8 cellular contexts compared by ENCODE assay signal in the genomic region with DNA sequence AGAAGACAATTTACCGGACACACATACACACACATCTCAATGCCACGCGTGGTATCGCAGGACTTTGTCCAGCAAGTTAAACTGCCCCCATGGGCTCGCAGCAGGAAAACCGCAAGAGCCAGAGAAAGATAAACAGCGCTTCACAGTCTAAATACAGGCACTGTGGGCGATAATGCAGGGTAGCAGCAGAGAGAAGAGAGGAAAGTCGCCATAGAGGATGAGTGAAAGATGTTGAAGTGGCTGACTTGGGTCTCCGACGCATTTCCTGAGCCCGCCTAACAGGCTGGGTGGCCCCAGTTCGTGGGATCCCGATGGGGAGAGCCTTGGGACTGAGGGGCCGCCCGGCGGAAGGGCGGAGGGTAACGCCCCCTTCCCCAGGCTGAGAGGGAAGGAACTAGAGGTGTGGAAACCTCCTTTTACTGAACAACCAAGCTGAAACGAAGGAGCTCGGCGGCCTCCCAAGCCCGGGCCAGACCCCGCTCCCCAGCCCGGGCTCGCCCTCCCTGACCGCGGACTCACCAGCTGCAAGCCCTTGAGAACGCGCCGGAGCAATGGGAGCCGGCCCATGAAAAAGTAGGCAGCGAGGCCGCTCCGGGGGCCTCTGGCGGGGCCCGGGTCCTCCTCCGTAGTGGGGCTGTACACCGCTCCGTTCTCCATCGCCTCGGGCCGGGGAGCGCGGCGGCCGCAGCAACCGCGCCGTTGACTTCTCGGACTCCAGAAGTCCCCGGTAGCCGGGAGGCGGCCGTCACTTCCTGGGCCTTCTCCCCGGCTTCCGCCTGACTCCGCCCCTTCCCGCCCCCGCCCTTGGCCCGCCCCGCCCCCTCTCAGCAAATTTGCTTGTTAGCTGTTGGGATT. TPM values are rescaled to one million over a fixed set of nuclear protein-coding genes. Genes with fewer than 3 reads are reported as not detected.
A peak's percentile ranks its signal among the peaks of the same experiment; 100 is the strongest.
DNase-seq lines count a peak whose midpoint lies in the region; ATAC-seq and TF ChIP-seq lines count a peak whose summit lies in the region.

A gene with protein sequence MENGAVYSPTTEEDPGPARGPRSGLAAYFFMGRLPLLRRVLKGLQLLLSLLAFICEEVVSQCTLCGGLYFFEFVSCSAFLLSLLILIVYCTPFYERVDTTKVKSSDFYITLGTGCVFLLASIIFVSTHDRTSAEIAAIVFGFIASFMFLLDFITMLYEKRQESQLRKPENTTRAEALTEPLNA (minus strand): TSS at position 764 of the 855 bp plus-strand sequence. CDS start 107 bp downstream, at position 657.

- TF ChIP-seq EP300 in neural cell (conservative IDR thresholded peaks at IDR 0.05; ENCODE audit: poor library complexity, severe bottlenecking) = no peak

- peaks cover 44% of the 10 kb centered on the region for H3K4me1 Mint-ChIP-seq in stimulated activated naive CD8-positive, alpha-beta T cell treated with anti-CD3 and anti-CD28 coated beads, Interleukin-15, Interleukin-2, amounts not matched to agents 100 ng/mL and 50 ng/mL, for 24 hours (ENCODE audit: low read depth)

- no peaks in the 10 kb centered on the region for H3K27me3 ChIP-seq in neural cell (ENCODE audit: insufficient read depth, low read depth, low read length)

- peak within 1 kb of the TSS; percentile 74 for H3K9ac ChIP-seq in neural cell (ENCODE audit: low read length)

- no peaks in the 10 kb centered on the region for H3K27me3 Mint-ChIP-seq in stimulated activated naive CD8-positive, alpha-beta T cell treated with anti-CD3 and anti-CD28 coated beads, Interleukin-15, Interleukin-2, amounts not matched to agents 100 ng/mL and 50 ng/mL, for 24 hours

- no peaks in the 10 kb centered on the region for H3K36me3 ChIP-seq in neural cell (ENCODE audit: insufficient read depth, low read length)

- DNase-seq in DMS79 (lab: John Stamatoyannopoulos, UW) = peak; percentile 14
- DNase-seq in HuH-7 (ENCODE audit: low spot score) = peak; percentile 99
- peak; percentile 59 to 83 for DNase-seq in SHP77 (lab: John Stamatoyannopoulos, UW)
- DNase-seq in activated effector memory CD4-positive, alpha-beta T cell treated with anti-CD3 and anti-CD28 coated beads, Interleukin-2, amount 50 U/mL, for 16 hours = peak; percentile 91
- DNase-seq in fibroblast of the conjunctiva (ENCODE audit: low read depth) = peak; percentile 65

- H3K9me3 Mint-ChIP-seq in stimulated activated naive CD8-positive, alpha-beta T cell treated with anti-CD3 and anti-CD28 coated beads, Interleukin-15, Interleukin-2, amounts not matched to agents 100 ng/mL and 50 ng/mL, for 24 hours = no peaks in the 10 kb centered on the region

- H4K20me1 ChIP-seq in neural cell (ENCODE audit: insufficient read depth) = no peaks in the 10 kb centered on the region

- peaks cover 14% of the 10 kb centered on the region for H3K36me3 Mint-ChIP-seq in stimulated activated naive CD8-positive, alpha-beta T cell treated with anti-CD3 and anti-CD28 coated beads, Interleukin-15, Interleukin-2, amounts not matched to agents 100 ng/mL and 50 ng/mL, for 24 hours (ENCODE audit: low read depth)

- peaks cover 18% of the 10 kb centered on the region for H3K79me2 ChIP-seq in neural cell (replicated peaks; ENCODE audit: insufficient read depth, low read length)

- no peaks in the 10 kb centered on the region for H3F3A ChIP-seq in neural cell (ENCODE audit: insufficient read depth, low read length, poor library complexity, severe bottlenecking)

- H3K4me3 Mint-ChIP-seq in stimulated activated naive CD8-positive, alpha-beta T cell treated with anti-CD3 and anti-CD28 coated beads, Interleukin-15, Interleukin-2, amounts not matched to agents 100 ng/mL and 50 ng/mL, for 24 hours = peak within 1 kb of the TSS; percentile 98

- ATAC-seq in GM21515 (IDR thresholded peaks at IDR 0.05; ENCODE audit: unreplicated experiment) = peak; percentile 76

- peak within 1 kb of the TSS; percentile 97 for H3K4me3 ChIP-seq in neural cell (ENCODE audit: low read length)

- peak within 1 kb of the TSS; percentile 56 for H3K27ac ChIP-seq in neural cell (ENCODE audit: low read length)

- H3K9me3 ChIP-seq in neural cell (ENCODE audit: low read length) = no peaks in the 10 kb centered on the region

- H3K9me2 ChIP-seq in neural cell (ENCODE audit: insufficient read depth, low read length) = no peaks in the 10 kb centered on the region

- peak within 1 kb of the TSS; percentile 89 for H3K27ac Mint-ChIP-seq in stimulated activated naive CD8-positive, alpha-beta T cell treated with anti-CD3 and anti-CD28 coated beads, Interleukin-15, Interleukin-2, amounts not matched to agents 100 ng/mL and 50 ng/mL, for 24 hours

- no peak for TF ChIP-seq CTCF in neural cell (IDR thresholded peaks at IDR 0.05; ENCODE audit: poor library complexity, severe bottlenecking)

- peak within 1 kb of the TSS; percentile 85 for H3K4me2 ChIP-seq in neural cell (ENCODE audit: low read length)

- TF ChIP-seq RAD21 in neural cell (conservative IDR thresholded peaks at IDR 0.05) = peak; percentile 37

- peak within 1 kb of the TSS; percentile 65 for H2AFZ ChIP-seq in neural cell (ENCODE audit: low read depth, low read length)

TF ChIP-seq in neural cell, 6 proteins besides CTCF, POLR2A, EP300 and RAD21:
- TF ChIP-seq, protein P1, sequence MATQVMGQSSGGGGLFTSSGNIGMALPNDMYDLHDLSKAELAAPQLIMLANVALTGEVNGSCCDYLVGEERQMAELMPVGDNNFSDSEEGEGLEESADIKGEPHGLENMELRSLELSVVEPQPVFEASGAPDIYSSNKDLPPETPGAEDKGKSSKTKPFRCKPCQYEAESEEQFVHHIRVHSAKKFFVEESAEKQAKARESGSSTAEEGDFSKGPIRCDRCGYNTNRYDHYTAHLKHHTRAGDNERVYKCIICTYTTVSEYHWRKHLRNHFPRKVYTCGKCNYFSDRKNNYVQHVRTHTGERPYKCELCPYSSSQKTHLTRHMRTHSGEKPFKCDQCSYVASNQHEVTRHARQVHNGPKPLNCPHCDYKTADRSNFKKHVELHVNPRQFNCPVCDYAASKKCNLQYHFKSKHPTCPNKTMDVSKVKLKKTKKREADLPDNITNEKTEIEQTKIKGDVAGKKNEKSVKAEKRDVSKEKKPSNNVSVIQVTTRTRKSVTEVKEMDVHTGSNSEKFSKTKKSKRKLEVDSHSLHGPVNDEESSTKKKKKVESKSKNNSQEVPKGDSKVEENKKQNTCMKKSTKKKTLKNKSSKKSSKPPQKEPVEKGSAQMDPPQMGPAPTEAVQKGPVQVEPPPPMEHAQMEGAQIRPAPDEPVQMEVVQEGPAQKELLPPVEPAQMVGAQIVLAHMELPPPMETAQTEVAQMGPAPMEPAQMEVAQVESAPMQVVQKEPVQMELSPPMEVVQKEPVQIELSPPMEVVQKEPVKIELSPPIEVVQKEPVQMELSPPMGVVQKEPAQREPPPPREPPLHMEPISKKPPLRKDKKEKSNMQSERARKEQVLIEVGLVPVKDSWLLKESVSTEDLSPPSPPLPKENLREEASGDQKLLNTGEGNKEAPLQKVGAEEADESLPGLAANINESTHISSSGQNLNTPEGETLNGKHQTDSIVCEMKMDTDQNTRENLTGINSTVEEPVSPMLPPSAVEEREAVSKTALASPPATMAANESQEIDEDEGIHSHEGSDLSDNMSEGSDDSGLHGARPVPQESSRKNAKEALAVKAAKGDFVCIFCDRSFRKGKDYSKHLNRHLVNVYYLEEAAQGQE (IDR thresholded peaks at IDR 0.05; ENCODE audit: borderline replicate concordance) = no peak
- TF ChIP-seq MXI1 (conservative IDR thresholded peaks at IDR 0.05; ENCODE audit: poor library complexity, severe bottlenecking) (peak; percentile 50), EZH2 (IDR thresholded peaks at IDR 0.05; ENCODE audit: borderline replicate concordance, insufficient read depth, low read length, poor library complexity, severe bottlenecking) (no peak), SMC3 (conservative IDR thresholded peaks at IDR 0.05; ENCODE audit: poor library complexity) (no peak), POLR2AphosphoS5 (IDR thresholded peaks at IDR 0.05) (peak; percentile 51), TAF1 (IDR thresholded peaks at IDR 0.05; ENCODE audit: low read depth) (no peak)

RNA-seq across cellular contexts. Expression of the gene that starts here (rescaled TPM):
- 10.1 and 12.8 TPM in 2 replicates for polyA plus RNA-seq in neural cell
- polyA minus RNA-seq in neural cell = 12.7 and 15.5 TPM in 2 replicates

Comparison
In these comparisons a context has a peak if more than half of its experiments do, and no peak if none do; other contexts are left out.
1. Peak in every context shown above with its lines: DNase-seq, ATAC-seq, H3K4me3 ChIP-seq and H3K27ac ChIP-seq.
2. DNase-seq: peak in every context shown above with its lines; median percentile 99 in HuH-7; 91 in activated effector memory CD4-positive, alpha-beta T cell treated with anti-CD3 and anti-CD28 coated beads, Interleukin-2, amount 50 U/mL, for 16 hours; 71 in SHP77; 65 in fibroblast of the conjunctiva; 14 in DMS79.